In the genomic region with DNA sequence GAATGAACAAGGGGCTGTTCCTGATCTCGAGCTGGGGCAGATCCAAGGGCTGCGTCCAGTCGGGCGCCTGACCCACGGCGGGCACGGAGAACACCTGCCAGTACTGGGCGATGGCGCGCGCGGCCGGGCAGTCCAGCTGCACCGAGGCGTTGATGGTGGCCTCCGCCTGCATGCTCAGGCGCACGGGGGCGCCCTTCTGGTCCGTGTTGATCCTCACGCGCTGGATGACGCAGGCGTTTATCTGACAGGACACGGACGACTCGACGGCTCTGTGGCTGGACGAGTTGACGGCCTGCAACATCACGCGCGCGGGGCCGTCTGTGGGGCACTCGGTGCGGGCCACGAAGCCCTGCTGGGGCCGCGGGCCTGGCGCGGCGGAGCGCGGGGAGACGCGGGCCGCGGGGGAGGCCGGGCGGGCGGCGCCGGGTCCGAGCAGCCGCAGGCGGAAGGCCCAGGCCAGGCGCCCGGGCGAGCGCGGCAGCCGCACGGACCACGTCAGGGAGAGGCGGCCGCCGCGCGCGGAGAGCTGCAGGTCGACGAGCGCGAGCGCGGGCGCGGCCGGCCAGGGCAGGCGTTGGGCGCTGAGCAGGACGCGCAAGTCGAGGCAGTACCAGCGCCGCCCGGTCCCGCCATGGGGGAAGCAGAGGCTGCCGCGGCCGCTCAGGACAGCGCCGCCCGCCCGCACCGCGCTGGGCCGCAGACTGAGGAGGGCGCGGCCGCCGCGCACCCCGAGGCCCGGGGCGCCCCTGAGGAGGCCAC, we compare ENCODE assay signal across 9 cellular contexts. TPM values are rescaled to one million over a fixed set of nuclear protein-coding genes. Genes with fewer than 3 reads are reported as not detected.
DNase-seq lines count a peak whose midpoint lies in the region; ATAC-seq and TF ChIP-seq lines count a peak whose summit lies in the region.
"Had no signal": no experiment of that assay in that cellular context is flagged by ENCODE, and none has a peak within 500 bp of the region (broad histone marks: within the 10 kb centered on the region; RNA-seq: fewer than 3 reads in every experiment).

No MANE protein-coding gene starts in this region.

- H3K9me3 ChIP-seq in suprapubic skin (no peaks in the 10 kb centered on the region), OCI-LY7 (ENCODE audit: low read length) (peaks cover 5% of the 10 kb centered on the region; the same call in 1 of the 2 replicates)

- H3K27me3 ChIP-seq in kidney epithelial cell (ENCODE audit: control insufficient read depth, insufficient read depth, low read length) (peaks cover 11% of the 10 kb centered on the region), suprapubic skin (peaks cover 4% of the 10 kb centered on the region)

- POLR2A ChIA-PET in OCI-LY7 (lab: Charles Lee), result no interaction called here

- intact Hi-C loops in OCI-LY7 (cut with micrococcal nuclease; ENCODE audit: unreplicated experiment), result no loop called here

- H2AFZ ChIP-seq in OCI-LY7 (ENCODE audit: low read length), result no peak overlapping the region

- no peak for TF ChIP-seq EP300 in suprapubic skin (IDR thresholded peaks at IDR 0.05)

- TF ChIP-seq CTCF in coronary artery (IDR thresholded peaks at IDR 0.05), result no peak
- TF ChIP-seq CTCF in kidney epithelial cell (IDR thresholded peaks at IDR 0.05; ENCODE audit: insufficient read depth, low read length, poor library complexity, severe bottlenecking), result peak; percentile 38
- peak in 1 of 2 donors; percentile 15 for TF ChIP-seq CTCF in suprapubic skin (IDR thresholded peaks at IDR 0.05)
- no peak for TF ChIP-seq CTCF in OCI-LY7 (conservative IDR thresholded peaks at IDR 0.05; ENCODE audit: low read length)

- no peaks in the 10 kb centered on the region for H3K9me2 ChIP-seq in OCI-LY7 (ENCODE audit: insufficient read depth, low read length)

- H3K36me3 ChIP-seq in kidney epithelial cell (ENCODE audit: control insufficient read depth, insufficient read depth, low read length) (no peaks in the 10 kb centered on the region), suprapubic skin (no peaks in the 10 kb centered on the region), OCI-LY7 (ENCODE audit: insufficient read depth, low read length) (no peaks in the 10 kb centered on the region)

- no TSS peak for BruUV-seq in OCI-LY7 (replicated peaks; lab: Mats Ljungman, UMichigan)

- H3K4me3 ChIP-seq in coronary artery, result peak overlapping the region; percentile 70
- H3K4me3 ChIP-seq in kidney epithelial cell (ENCODE audit: low read depth, low read length), result no peak overlapping the region
- H3K4me3 ChIP-seq in suprapubic skin, result peak overlapping the region; percentile 46
- no peak overlapping the region for H3K4me3 ChIP-seq in OCI-LY7 (ENCODE audit: low read depth, low read length, poor library complexity, severe bottlenecking)
- H3K4me3 ChIP-seq: A549 had no signal

- WGBS in suprapubic skin, result no CpG with 5 or more reads among the region's 107 CpGs

- DNase-seq in NCI-H2029 (lab: John Stamatoyannopoulos, UW), result peak; percentile 48
- DNase-seq in NCI-H2029 treated with DMSO at 0.1 percent for 48 hours (lab: John Stamatoyannopoulos, UW), result no peak
- DNase-seq in coronary artery (ENCODE audit: low spot score), result no peak
- DNase-seq in kidney epithelial cell (ENCODE audit: low read depth), result no peak
- peak in 1 of 2 donors; percentile 89 for DNase-seq in suprapubic skin (ENCODE audit: low spot score in 2 of 2)
- DNase-seq in OCI-LY7 (ENCODE audit: low spot score), result no peak
- DNase-seq in hepatic stellate cell (ENCODE audit: low spot score), result no peak

- no peaks in the 10 kb centered on the region for H4K20me1 ChIP-seq in OCI-LY7 (ENCODE audit: insufficient read depth, low read length)

- H3K4me2 ChIP-seq in OCI-LY7 (ENCODE audit: low read length), result no peak overlapping the region
- H3K4me2 ChIP-seq: A549 had no signal

- H3K4me1 ChIP-seq in suprapubic skin (peaks cover 16% of the 10 kb centered on the region), OCI-LY7 (ENCODE audit: insufficient read depth, low read length, poor library complexity, severe bottlenecking) (no peaks in the 10 kb centered on the region)

- H3K27ac ChIP-seq in coronary artery (no peak overlapping the region), suprapubic skin (no peak overlapping the region), OCI-LY7 (ENCODE audit: low read depth, low read length, poor library complexity, severe bottlenecking) (no peak overlapping the region)
- H3K27ac ChIP-seq: A549 had no signal

- ATAC-seq in HG03108 (IDR thresholded peaks at IDR 0.05; ENCODE audit: unreplicated experiment), result no peak

- H3K79me2 ChIP-seq in OCI-LY7 (ENCODE audit: insufficient read depth, low read depth, low read length), result no peaks in the 10 kb centered on the region

- TF ChIP-seq POLR2A in suprapubic skin (IDR thresholded peaks at IDR 0.05), result no peak

- CTCF ChIA-PET in OCI-LY7 (lab: Charles Lee; ENCODE audit: unreplicated experiment), result no interaction called here

RNA-seq across cellular contexts. Expression of a gene that starts 0.5 kb away (rescaled TPM):
- total RNA-seq in kidney epithelial cell, result not detected in 2 replicates
- under 1 TPM in 3 of 4 donors, not detected in 1; 0.11 to 0.34 (median 0.34) TPM for total RNA-seq in suprapubic skin
- not detected in 2 replicates for total RNA-seq in OCI-LY7 (2014; rRNA removed; shearing (Covaris generic))
- not detected in 2 replicates for total RNA-seq in OCI-LY7 (2022)

RNA-seq across cellular contexts. Expression of a gene that starts 5.2 kb away (rescaled TPM):
- total RNA-seq in kidney epithelial cell, result 28.9 and 39.9 TPM in 2 replicates
- total RNA-seq in suprapubic skin, result 10 to 100 TPM; 18.6 to 42.6 (median 35.4) TPM
- 0.21 and 0.44 TPM in 2 replicates for total RNA-seq in OCI-LY7 (2014; rRNA removed; shearing (Covaris generic))
- total RNA-seq in OCI-LY7 (2022), result 2.4 and 2.7 TPM in 2 replicates

RNA-seq across cellular contexts. Expression of a gene that starts 12.5 kb away (rescaled TPM):
- total RNA-seq in kidney epithelial cell (13.8 and 27.9 TPM in 2 replicates), suprapubic skin (10 to 100 TPM in 2 of 4 donors, 1 to 10 TPM in 2; 3.9 to 13.4 (median 9.5) TPM), OCI-LY7 (2022) (15.4 and 19.4 TPM in 2 replicates)
- total RNA-seq in OCI-LY7 (2014; rRNA removed; shearing (Covaris generic)), result 17.4 and 22.7 TPM in 2 replicates

RNA-seq across cellular contexts. Expression of a gene that starts 34.0 kb away (rescaled TPM):
- total RNA-seq in kidney epithelial cell, result 3.8 and 4.5 TPM in 2 replicates
- total RNA-seq in suprapubic skin, result 1 to 10 TPM in 3 of 4 donors, under 1 TPM in 1; 0.76 to 2.2 (median 1.8) TPM
- total RNA-seq in OCI-LY7 (2014; rRNA removed; shearing (Covaris generic)), result 54.7 and 56.0 TPM in 2 replicates
- 109 and 114 TPM in 2 replicates for total RNA-seq in OCI-LY7 (2022)

Comparison
In these comparisons a context has a peak if more than half of its experiments do, and no peak if none do; other contexts are left out.
1. H3K4me3 ChIP-seq: peak in coronary artery (single experiment) and suprapubic skin (single experiment); none in kidney epithelial cell (single experiment) and OCI-LY7 (single experiment).